Comparison of ENCODE assay signal across 16 cellular contexts in the genomic region with DNA sequence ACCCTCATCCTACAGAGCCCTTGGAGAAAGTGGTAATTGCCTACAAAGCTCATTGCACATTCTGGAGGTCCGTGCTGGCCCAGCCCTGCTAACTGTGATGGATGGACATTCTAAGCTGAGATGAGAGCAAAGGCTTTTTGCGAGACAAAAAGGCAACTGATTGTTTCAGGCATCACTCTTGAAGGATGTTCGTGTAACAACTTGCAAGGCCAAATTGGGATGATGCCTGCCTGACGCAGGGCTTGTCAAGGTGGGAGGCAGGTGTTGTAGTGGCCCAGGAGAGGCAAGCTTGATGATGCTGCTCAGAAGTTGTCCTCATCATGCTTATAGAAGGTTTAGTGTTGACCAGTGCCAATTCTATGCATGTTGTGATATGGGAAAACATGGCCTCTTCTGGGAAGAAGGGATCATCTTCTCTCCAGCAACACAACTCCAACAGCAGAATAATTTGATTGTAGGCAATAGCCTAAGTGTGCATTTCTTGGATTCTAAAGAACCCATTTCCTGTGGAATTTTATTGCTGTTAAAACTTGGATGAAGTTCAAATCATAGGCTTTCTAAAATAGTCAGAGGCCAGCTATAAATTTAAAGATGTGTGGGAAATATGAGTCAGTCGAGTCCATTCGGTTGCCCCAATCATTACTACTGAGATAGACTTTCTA.
DNase-seq lines count a peak whose midpoint lies in the region; ATAC-seq and TF ChIP-seq lines count a peak whose summit lies in the region.
"Had no signal": no experiment of that assay in that cellular context is flagged by ENCODE, and none has a peak within 500 bp of the region (broad histone marks: within the 10 kb centered on the region; RNA-seq: fewer than 3 reads in every experiment).

No MANE protein-coding gene starts in this region.

- peak; percentile 80 for DNase-seq in A673 (ENCODE audit: low spot score)
- DNase-seq in EL, result peak; percentile 25
- peak; percentile 68 for DNase-seq in PC-3
- no peak for DNase-seq in dorsolateral prefrontal cortex
- no peak for DNase-seq in cerebellum (ENCODE audit: low spot score)
- no peak for DNase-seq in testis
- no peak for DNase-seq in NCI-H82 (lab: John Stamatoyannopoulos, UW)
- DNase-seq: activated effector memory CD4-positive, alpha-beta T cell treated with anti-CD3 and anti-CD28 coated beads, Interleukin-2, amount 50 U/mL, for 16 hours; hypothalamus; left cardiac atrium; MV-4-11; NCI-H2081 treated with DMSO at 0.1 percent for 48 hours; NCI-H526; nucleus accumbens had no signal

- ATAC-seq in PC-3, result peak; percentile 76
- ATAC-seq: left cardiac atrium, Panc1 had no signal

- no peak overlapping the region for H2AFZ ChIP-seq in PC-3 (ENCODE audit: low read length)

- H3K4me1 ChIP-seq in A673 (ENCODE audit: insufficient read depth, low read length, poor library complexity, severe bottlenecking) (peaks cover 19% of the 10 kb centered on the region), PC-3 (ENCODE audit: insufficient read depth, low read length) (peaks cover 11% of the 10 kb centered on the region), testis (no peaks in the 10 kb centered on the region)
- H3K4me1 ChIP-seq: right atrium auricular region had no signal

- TF ChIP-seq CTCF in A673 (conservative IDR thresholded peaks at IDR 0.05; ENCODE audit: low read depth, low read length), result no peak
- no peak for TF ChIP-seq CTCF in PC-3 (conservative IDR thresholded peaks at IDR 0.05; ENCODE audit: low read depth, low read length)
- TF ChIP-seq CTCF in dorsolateral prefrontal cortex (IDR thresholded peaks at IDR 0.05 in 54 of 56, conservative IDR thresholded peaks at IDR 0.05 in 2 of 56; ENCODE audit: low read depth in 1 of 56, partially characterized antibody in 56 of 56), result no peak
- TF ChIP-seq CTCF in testis (IDR thresholded peaks at IDR 0.05), result no peak

- H3K27ac ChIP-seq in A673 (ENCODE audit: low read depth, low read length, poor library complexity, severe bottlenecking), result peak overlapping the region; percentile 60
- H3K27ac ChIP-seq in PC-3 (ENCODE audit: low read length), result no peak overlapping the region
- peak overlapping the region in 45 of 59 donors; percentile 8 to 80 (median 52) for H3K27ac ChIP-seq in dorsolateral prefrontal cortex
- no peak overlapping the region for H3K27ac ChIP-seq in testis
- H3K27ac ChIP-seq: right atrium auricular region had no signal

- 70 to 79% methylated on average over 6 of the region's 6 CpGs for WGBS in testis, 2 donors

- POLR2A ChIA-PET in A673 (lab: Charles Lee; ENCODE audit: low non-redundant PET), result no interaction called here
- POLR2A ChIA-PET in PC-3 (lab: Charles Lee; ENCODE audit: unreplicated experiment), result no interaction called here

- H3K27me3 ChIP-seq in A673 (replicated peaks; ENCODE audit: insufficient read depth, low read depth, low read length, poor library complexity), result no peaks in the 10 kb centered on the region
- no peaks in the 10 kb centered on the region for H3K27me3 ChIP-seq in PC-3 (ENCODE audit: low read length)
- H3K27me3 ChIP-seq in dorsolateral prefrontal cortex, result no peaks in the 10 kb centered on the region
- H3K27me3 ChIP-seq in testis, result no peaks in the 10 kb centered on the region
- H3K27me3 ChIP-seq: right atrium auricular region had no signal

- BruUV-seq in A673 (replicated peaks; lab: Mats Ljungman, UMichigan) (no TSS peak), PC-3 (replicated peaks; lab: Mats Ljungman, UMichigan) (no TSS peak)

- H3K9me3 ChIP-seq in A673 (ENCODE audit: low read depth, low read length, poor library complexity, severe bottlenecking) (no peaks in the 10 kb centered on the region), PC-3 (ENCODE audit: low read length) (no peaks in the 10 kb centered on the region), testis (no peaks in the 10 kb centered on the region)
- H3K9me3 ChIP-seq: right atrium auricular region had no signal

- TF ChIP-seq POLR2A in testis (IDR thresholded peaks at IDR 0.05), result no peak

- H3K36me3 ChIP-seq in A673 (ENCODE audit: insufficient read depth, low read length, poor library complexity, severe bottlenecking) (no peaks in the 10 kb centered on the region), PC-3 (ENCODE audit: low read depth, low read length) (no peaks in the 10 kb centered on the region), testis (ENCODE audit: low read depth, missing control alignments) (no peaks in the 10 kb centered on the region)
- H3K36me3 ChIP-seq: right atrium auricular region had no signal

- H3K9ac ChIP-seq in PC-3 (ENCODE audit: low read length), result no peak overlapping the region

- intact Hi-C loops in A673 (cut with micrococcal nuclease; ENCODE audit: unreplicated experiment) (no loop called here), PC-3 (cut with micrococcal nuclease) (no loop called here), dorsolateral prefrontal cortex (cut with DNase I) (no loop called here), testis (cut with DNase I; ENCODE audit: low total_unique reads) (no loop called here)

- peak overlapping the region; percentile 9 for H3K4me3 ChIP-seq in A673 (ENCODE audit: low read depth, low read length, poor library complexity, severe bottlenecking)
- no peak overlapping the region for H3K4me3 ChIP-seq in PC-3 (ENCODE audit: low read length)
- no peak overlapping the region for H3K4me3 ChIP-seq in dorsolateral prefrontal cortex
- H3K4me3 ChIP-seq in testis, result no peak overlapping the region
- H3K4me3 ChIP-seq: right atrium auricular region had no signal

- CTCF ChIA-PET in A673 (lab: Charles Lee), result interaction anchor here (1.0 kb wide), 1 partner anchor 58 kb away, joined by 3 read pairs; no protein-coding TSS in a partner anchor
- CTCF ChIA-PET in PC-3 (lab: Charles Lee), result no interaction called here

- H3K79me2 ChIP-seq in PC-3 (ENCODE audit: low read length), result no peaks in the 10 kb centered on the region

- H4K20me1 ChIP-seq in PC-3 (ENCODE audit: low read length), result no peaks in the 10 kb centered on the region

- peak overlapping the region; percentile 18 for H3K4me2 ChIP-seq in PC-3 (ENCODE audit: low read length)

- H3K9me2 ChIP-seq in PC-3 (replicated peaks; ENCODE audit: low read length), result no peaks in the 10 kb centered on the region

- H3F3A ChIP-seq in PC-3 (ENCODE audit: low read length, unreplicated experiment), result no peaks in the 10 kb centered on the region

Comparison
In these comparisons a context has a peak if more than half of its experiments do, and no peak if none do; other contexts are left out.
1. DNase-seq: peak in A673 (single experiment), EL (single experiment) and PC-3 (single experiment); none in dorsolateral prefrontal cortex (0 of 10), cerebellum (single experiment), testis (single experiment) and NCI-H82 (single experiment).
2. H3K27ac ChIP-seq: peak in A673 (single experiment) and dorsolateral prefrontal cortex (45 of 59); none in PC-3 (single experiment) and testis (0 of 2).